2 cellular contexts compared by ENCODE assay signal in genomic region chr10:86710987-86711236, GRCh38.
A peak's percentile ranks its signal among the peaks of the same experiment; 100 is the strongest.
TF ChIP-seq lines count a peak whose summit lies in the region.

No MANE protein-coding gene starts in this region.

TF ChIP-seq in GM12891, 5 proteins besides CTCF, POLR2A, EP300 and RAD21 (continued from another document):
- no peak for TF ChIP-seq SPI1 (IDR thresholded peaks at IDR 0.05; ENCODE audit: low read depth, low read length)
TF ChIP-seq in GM12891: peak in this region for 1.

TF ChIP-seq in H1, 55 proteins besides CTCF, POLR2A, EP300 and RAD21:
- TF ChIP-seq E2F6 (IDR thresholded peaks at IDR 0.05) (0 out of 2 replicates have a peak, but pooled peaks have one; percentile 33), SP4 (IDR thresholded peaks at IDR 0.05; ENCODE audit: low read length) (no peak), CBX8 (IDR thresholded peaks at IDR 0.05; ENCODE audit: borderline replicate concordance, low read depth, low read length) (no peak), YY1 (IDR thresholded peaks at IDR 0.05; ENCODE audit: low read depth, low read length) (peak; percentile 54; the same call in 1 of the 2 replicates), CHD1 (IDR thresholded peaks at IDR 0.05; ENCODE audit: low read depth, low read length) (no peak)
